Comparison of ENCODE assay signal across 1 cellular context in genomic region chr1:244841274-244841927, GRCh38.
TF ChIP-seq lines count a peak whose summit lies in the region.

No MANE protein-coding gene starts in this region.

TF ChIP-seq in HepG2, 621 proteins besides CTCF, POLR2A, EP300 and RAD21:
- TF ChIP-seq ATF1 (CRISPR knock-in tag; IDR thresholded peaks at IDR 0.05): no peak
- no peak for TF ChIP-seq ZKSCAN5 (CRISPR knock-in tag; IDR thresholded peaks at IDR 0.05)
- no peak for TF ChIP-seq ZNF329 (CRISPR knock-in tag; IDR thresholded peaks at IDR 0.05; ENCODE audit: low read depth)
- peak; percentile 74 for TF ChIP-seq POLR2G (IDR thresholded peaks at IDR 0.05; ENCODE audit: low read depth, low read length)
- TF ChIP-seq POLR2AphosphoS5 (IDR thresholded peaks at IDR 0.05; ENCODE audit: low read depth, low read length): peak; percentile 52; the same call in 1 of the 2 replicates
- peak; percentile 55 for TF ChIP-seq RBM22 (optimal IDR thresholded peaks at IDR 0.05; ENCODE audit: low read length)
- TF ChIP-seq, protein P1, sequence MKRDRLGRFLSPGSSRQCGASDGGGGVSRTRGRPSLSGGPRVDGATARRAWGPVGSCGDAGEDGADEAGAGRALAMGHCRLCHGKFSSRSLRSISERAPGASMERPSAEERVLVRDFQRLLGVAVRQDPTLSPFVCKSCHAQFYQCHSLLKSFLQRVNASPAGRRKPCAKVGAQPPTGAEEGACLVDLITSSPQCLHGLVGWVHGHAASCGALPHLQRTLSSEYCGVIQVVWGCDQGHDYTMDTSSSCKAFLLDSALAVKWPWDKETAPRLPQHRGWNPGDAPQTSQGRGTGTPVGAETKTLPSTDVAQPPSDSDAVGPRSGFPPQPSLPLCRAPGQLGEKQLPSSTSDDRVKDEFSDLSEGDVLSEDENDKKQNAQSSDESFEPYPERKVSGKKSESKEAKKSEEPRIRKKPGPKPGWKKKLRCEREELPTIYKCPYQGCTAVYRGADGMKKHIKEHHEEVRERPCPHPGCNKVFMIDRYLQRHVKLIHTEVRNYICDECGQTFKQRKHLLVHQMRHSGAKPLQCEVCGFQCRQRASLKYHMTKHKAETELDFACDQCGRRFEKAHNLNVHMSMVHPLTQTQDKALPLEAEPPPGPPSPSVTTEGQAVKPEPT (CRISPR knock-in tag; IDR thresholded peaks at IDR 0.05; ENCODE audit: low read depth): no peak
- peak; percentile 65 for TF ChIP-seq SRSF4 (IDR thresholded peaks at IDR 0.05; ENCODE audit: low read depth, low read length, poor library complexity, severe bottlenecking)
- no peak for TF ChIP-seq PATZ1 (CRISPR knock-in tag; IDR thresholded peaks at IDR 0.05)
- TF ChIP-seq FOXA3 (CRISPR knock-in tag; IDR thresholded peaks at IDR 0.05): peak; percentile 17; the same call in 1 of the 2 replicates
